Comparison of ENCODE assay signal across 8 cellular contexts in genomic region chr21:37675202-37675801, GRCh38.
DNase-seq lines count a peak whose midpoint lies in the region; TF ChIP-seq lines count a peak whose summit lies in the region.

No MANE protein-coding gene starts in this region.

- no peaks in the 10 kb centered on the region for H3K9me3 Mint-ChIP-seq in activated T-helper 2 cell treated with anti-CD3 and anti-CD28 coated beads, Interferon-gamma antibody, Interleukin-2, Interleukin-4, amounts not matched to agents 10 μg/mL and 5 μg/mL and 100 μg/mL, durations not matched to agents 14 hours and 24 hours and 36 hours
- H3K9me3 Mint-ChIP-seq in osteocyte (ENCODE audit: unreplicated experiment) (peaks cover 5% of the 10 kb centered on the region), type B pancreatic cell (peaks cover 6% of the 10 kb centered on the region)

- no peaks in the 10 kb centered on the region for H3K79me2 ChIP-seq in OCI-LY1 (ENCODE audit: insufficient read depth, low read length)

- no peak overlapping the region for H3K27ac Mint-ChIP-seq in activated T-helper 2 cell treated with anti-CD3 and anti-CD28 coated beads, Interferon-gamma antibody, Interleukin-2, Interleukin-4, amounts not matched to agents 10 μg/mL and 5 μg/mL and 100 μg/mL, durations not matched to agents 14 hours and 24 hours and 36 hours
- H3K27ac Mint-ChIP-seq in osteocyte (ENCODE audit: unreplicated experiment) (no peak overlapping the region), type B pancreatic cell (no peak overlapping the region)

- H3K9me2 ChIP-seq in OCI-LY1 (ENCODE audit: low read depth, low read length): no peaks in the 10 kb centered on the region

- no peak overlapping the region for H3K27ac ChIP-seq in OCI-LY1 (ENCODE audit: low read depth, low read length, poor library complexity, severe bottlenecking)

- intact Hi-C loops in activated T-helper 2 cell treated with anti-CD3 and anti-CD28 coated beads, Interferon-gamma antibody, Interleukin-2, Interleukin-4, amounts not matched to agents 10 μg/mL and 5 μg/mL and 100 μg/mL, durations not matched to agents 14 hours and 24 hours and 36 hours (cut with micrococcal nuclease): no loop called here

- H3K36me3 Mint-ChIP-seq in activated T-helper 2 cell treated with anti-CD3 and anti-CD28 coated beads, Interferon-gamma antibody, Interleukin-2, Interleukin-4, amounts not matched to agents 10 μg/mL and 5 μg/mL and 100 μg/mL, durations not matched to agents 14 hours and 24 hours and 36 hours (ENCODE audit: low read depth): no peaks in the 10 kb centered on the region
- H3K36me3 Mint-ChIP-seq in osteocyte (ENCODE audit: unreplicated experiment) (peaks cover 3% of the 10 kb centered on the region), type B pancreatic cell (no peaks in the 10 kb centered on the region)

- H3K27me3 ChIP-seq in OCI-LY1 (ENCODE audit: insufficient read depth, low read length): no peaks in the 10 kb centered on the region

- H3K4me1 ChIP-seq in OCI-LY1 (ENCODE audit: insufficient read depth, low read length, severe bottlenecking): no peaks in the 10 kb centered on the region

- no peaks in the 10 kb centered on the region for H3F3A ChIP-seq in OCI-LY1 (ENCODE audit: insufficient read depth, low read length)

- H3K27me3 Mint-ChIP-seq in activated T-helper 2 cell treated with anti-CD3 and anti-CD28 coated beads, Interferon-gamma antibody, Interleukin-2, Interleukin-4, amounts not matched to agents 10 μg/mL and 5 μg/mL and 100 μg/mL, durations not matched to agents 14 hours and 24 hours and 36 hours (ENCODE audit: low read depth): peaks cover 18% of the 10 kb centered on the region
- no peaks in the 10 kb centered on the region for H3K27me3 Mint-ChIP-seq in osteocyte (ENCODE audit: unreplicated experiment)
- H3K27me3 Mint-ChIP-seq in type B pancreatic cell: peaks cover 49% of the 10 kb centered on the region

- TF ChIP-seq CTCF in AG10803 (conservative IDR thresholded peaks at IDR 0.05; ENCODE audit: low read length): peak; percentile 80
- peak; percentile 85 for TF ChIP-seq CTCF in OCI-LY1 (IDR thresholded peaks at IDR 0.05; ENCODE audit: low read length)
- peak; percentile 98 for TF ChIP-seq CTCF in osteocyte (IDR thresholded peaks at IDR 0.05)
- TF ChIP-seq CTCF in type B pancreatic cell (conservative IDR thresholded peaks at IDR 0.05): peak; percentile 100

- H3K4me3 ChIP-seq in AG10803 (ENCODE audit: low read length): no peak overlapping the region
- no peak overlapping the region for H3K4me3 ChIP-seq in OCI-LY1 (ENCODE audit: low read depth, low read length, poor library complexity, severe bottlenecking)

- H3K4me1 Mint-ChIP-seq in activated T-helper 2 cell treated with anti-CD3 and anti-CD28 coated beads, Interferon-gamma antibody, Interleukin-2, Interleukin-4, amounts not matched to agents 10 μg/mL and 5 μg/mL and 100 μg/mL, durations not matched to agents 14 hours and 24 hours and 36 hours (ENCODE audit: low read depth): no peaks in the 10 kb centered on the region
- H3K4me1 Mint-ChIP-seq in osteocyte (ENCODE audit: unreplicated experiment): peaks cover 25% of the 10 kb centered on the region
- H3K4me1 Mint-ChIP-seq in type B pancreatic cell (ENCODE audit: unreplicated experiment): no peaks in the 10 kb centered on the region

- no peak overlapping the region for H3K9ac ChIP-seq in OCI-LY1 (ENCODE audit: low read length)

- no peak overlapping the region for H2AFZ ChIP-seq in OCI-LY1 (ENCODE audit: low read length)

- H3K36me3 ChIP-seq in OCI-LY1 (ENCODE audit: insufficient read depth, low read length): no peaks in the 10 kb centered on the region

- DNase-seq in AG10803 (ENCODE audit: low read depth) (peak; percentile 30), HEK293T (ENCODE audit: extremely low spot score) (peak; percentile 77), foreskin melanocyte (peak; percentile 14), osteocyte (ENCODE audit: extremely low spot score, unreplicated experiment) (no peak), type B pancreatic cell (ENCODE audit: extremely low spot score, unreplicated experiment) (peak; percentile 78), NCI-H1436 treated with DMSO at 0.1 percent for 48 hours (lab: John Stamatoyannopoulos, UW) (no peak)
- peak; percentile 40 for DNase-seq in activated T-helper 2 cell treated with anti-CD3 and anti-CD28 coated beads, Interferon-gamma antibody, Interleukin-2, Interleukin-4, amounts not matched to agents 10 μg/mL and 5 μg/mL and 100 μg/mL, durations not matched to agents 14 hours and 24 hours and 36 hours (ENCODE audit: low spot score)

- POLR2A ChIA-PET in HEK293T (lab: Yijun Ruan, JAX): no interaction called here

- H3K4me3 Mint-ChIP-seq in activated T-helper 2 cell treated with anti-CD3 and anti-CD28 coated beads, Interferon-gamma antibody, Interleukin-2, Interleukin-4, amounts not matched to agents 10 μg/mL and 5 μg/mL and 100 μg/mL, durations not matched to agents 14 hours and 24 hours and 36 hours (ENCODE audit: low read depth): no peak overlapping the region
- peak overlapping the region; percentile 49 for H3K4me3 Mint-ChIP-seq in osteocyte (ENCODE audit: unreplicated experiment)
- no peak overlapping the region for H3K4me3 Mint-ChIP-seq in type B pancreatic cell

- H3K4me2 ChIP-seq in OCI-LY1 (ENCODE audit: low read length): no peak overlapping the region

- H3K9me3 ChIP-seq in OCI-LY1 (ENCODE audit: low read length): no peaks in the 10 kb centered on the region

- CTCF ChIA-PET in HEK293T (lab: Yijun Ruan, JAX): interaction anchor here (0.5 to 1.8 kb wide), 9 partner anchors 9 to 508 kb away, joined by 3 to 6 read pairs (median 4); no protein-coding TSS in a partner anchor

- no peaks in the 10 kb centered on the region for H4K20me1 ChIP-seq in OCI-LY1 (ENCODE audit: insufficient read depth, low read length)

TF ChIP-seq in HEK293T, 16 proteins besides CTCF, POLR2A, EP300 and RAD21:
- TF ChIP-seq PKNOX1 (IDR thresholded peaks at IDR 0.05): no peak
- no peak for TF ChIP-seq FOXM1 (IDR thresholded peaks at IDR 0.05; ENCODE audit: borderline replicate concordance)
- no peak for TF ChIP-seq NFRKB (IDR thresholded peaks at IDR 0.05)
- no peak for TF ChIP-seq CTBP1 (IDR thresholded peaks at IDR 0.05; ENCODE audit: borderline replicate concordance)
- TF ChIP-seq SUZ12 (IDR thresholded peaks at IDR 0.05): no peak
- TF ChIP-seq ELF4 (IDR thresholded peaks at IDR 0.05): no peak
- TF ChIP-seq ARNT (IDR thresholded peaks at IDR 0.05): no peak
- no peak for TF ChIP-seq ZNF384 (IDR thresholded peaks at IDR 0.05)
- no peak for TF ChIP-seq TARDBP (IDR thresholded peaks at IDR 0.05)
- no peak for TF ChIP-seq FOXA1 (IDR thresholded peaks at IDR 0.05)
- TF ChIP-seq FOXK2 (IDR thresholded peaks at IDR 0.05): no peak
- TF ChIP-seq LEF1 (IDR thresholded peaks at IDR 0.05; ENCODE audit: borderline replicate concordance): no peak
- TF ChIP-seq BHLHE40 (IDR thresholded peaks at IDR 0.05; ENCODE audit: borderline replicate concordance): no peak
- TF ChIP-seq SP1 (IDR thresholded peaks at IDR 0.05): no peak
- no peak for TF ChIP-seq L3MBTL2 (conservative IDR thresholded peaks at IDR 0.05)
- no peak for TF ChIP-seq HDGF (IDR thresholded peaks at IDR 0.05; ENCODE audit: borderline replicate concordance)

Comparison
In these comparisons a context has a peak if more than half of its experiments do, and no peak if none do; other contexts are left out.
1. DNase-seq: peak in AG10803 (single experiment), HEK293T (single experiment), activated T-helper 2 cell treated with anti-CD3 and anti-CD28 coated beads, Interferon-gamma antibody, Interleukin-2, Interleukin-4, amounts not matched to agents 10 μg/mL and 5 μg/mL and 100 μg/mL, durations not matched to agents 14 hours and 24 hours and 36 hours (single experiment), foreskin melanocyte (single experiment) and type B pancreatic cell (single experiment); none in osteocyte (single experiment) and NCI-H1436 treated with DMSO at 0.1 percent for 48 hours (single experiment).
2. Peak in every context shown above with its lines, with median percentiles within 50 percentile points of each other: CTCF ChIP-seq.